Comparison of ENCODE assay signal across 21 cellular contexts in genomic region chr6:7270320-7271204, GRCh38. TPM values are rescaled to one million over a fixed set of nuclear protein-coding genes. Genes with fewer than 3 reads are reported as not detected.
DNase-seq lines count a peak whose midpoint lies in the region; ATAC-seq, FAIRE-seq and TF ChIP-seq lines count a peak whose summit lies in the region.
"Had no signal": no experiment of that assay in that cellular context is flagged by ENCODE, and none has a peak within 500 bp of the region (broad histone marks: within the 10 kb centered on the region; RNA-seq: fewer than 3 reads in every experiment).

No MANE protein-coding gene starts in this region.

- no peak overlapping the region for H3K27ac ChIP-seq in mesenchymal stem cell (ENCODE audit: low read length, poor library complexity, severe bottlenecking)
- H3K27ac ChIP-seq: foreskin keratinocyte, uterus, WERI-Rb-1 had no signal

- peak overlapping the region in 1 of 2 experiments; percentile 83 for H3K23ac ChIP-seq in mesenchymal stem cell (ENCODE audit: low read length in 2 of 2)

- H3K9me3 ChIP-seq in mesenchymal stem cell (ENCODE audit: control insufficient read depth, low read length), result no peaks in the 10 kb centered on the region
- H3K9me3 ChIP-seq: uterus had no signal

- peaks cover 21% of the 10 kb centered on the region for H3K4me1 ChIP-seq in mesenchymal stem cell (ENCODE audit: control insufficient read depth, insufficient read depth, low read depth, low read length)
- H3K4me1 ChIP-seq: uterus had no signal

- no peak for ATAC-seq in activated T-helper 17 cell treated with anti-CD3 and anti-CD28 coated beads, Interleukin-2, amount 50 U/mL, for 72 hours (replicated peaks)
- no peak for ATAC-seq in stimulated activated naive B cell treated with anti-CD40 and anti-IgM and Interleukin-4, amounts not matched to agents 10 μg/mL and 1 μg/mL and 100 μg/mL, for 72 hours (replicated peaks)
- ATAC-seq: foreskin keratinocyte, GM12878, T-cell had no signal

- no peak for TF ChIP-seq CTCF in progenitor cell of endocrine pancreas (IDR thresholded peaks at IDR 0.05; ENCODE audit: unreplicated experiment)

- no peaks in the 10 kb centered on the region for H3K79me1 ChIP-seq in mesenchymal stem cell (replicated peaks; ENCODE audit: low read length, poor library complexity, severe bottlenecking)

- H3K36me3 ChIP-seq in mesenchymal stem cell (ENCODE audit: control insufficient read depth in 1 of 2, insufficient read depth in 2 of 2, low read depth in 1 of 2, low read length in 2 of 2), result no peaks in the 10 kb centered on the region
- H3K36me3 ChIP-seq: uterus had no signal

- H2AFZ ChIP-seq in mesenchymal stem cell (ENCODE audit: low read depth, low read length), result no peak overlapping the region

- H3K18ac ChIP-seq in mesenchymal stem cell (ENCODE audit: low read depth in 1 of 2, low read length in 2 of 2), result peak overlapping the region in 1 of 2 experiments; percentile 57

- no peaks in the 10 kb centered on the region for H3K9me3 Mint-ChIP-seq in activated T-helper 17 cell treated with anti-CD3 and anti-CD28 coated beads, Interleukin-2, amount 50 U/mL, for 72 hours
- H3K9me3 Mint-ChIP-seq in stimulated activated naive B cell treated with anti-CD40 and anti-IgM and Interleukin-4, amounts not matched to agents 10 μg/mL and 1 μg/mL and 100 μg/mL, for 72 hours, result peaks cover 0 to 2% of the 10 kb centered on the region in 2 donors
- no peaks in the 10 kb centered on the region for H3K9me3 Mint-ChIP-seq in progenitor cell of endocrine pancreas (ENCODE audit: low read depth)

- no peaks in the 10 kb centered on the region for H3K27me3 ChIP-seq in mesenchymal stem cell (ENCODE audit: control insufficient read depth in 1 of 2, insufficient read depth in 1 of 2, low read length in 2 of 2)
- H3K27me3 ChIP-seq: foreskin keratinocyte, uterus had no signal

- peaks cover 3% of the 10 kb centered on the region for H3K27me3 Mint-ChIP-seq in activated T-helper 17 cell treated with anti-CD3 and anti-CD28 coated beads, Interleukin-2, amount 50 U/mL, for 72 hours
- no peaks in the 10 kb centered on the region for H3K27me3 Mint-ChIP-seq in stimulated activated naive B cell treated with anti-CD40 and anti-IgM and Interleukin-4, amounts not matched to agents 10 μg/mL and 1 μg/mL and 100 μg/mL, for 72 hours
- no peaks in the 10 kb centered on the region for H3K27me3 Mint-ChIP-seq in progenitor cell of endocrine pancreas
- H3K27me3 Mint-ChIP-seq: activated CD4-positive, alpha-beta memory T cell treated with anti-CD3 and anti-CD28 coated beads for 36 hours had no signal

- H2BK15ac ChIP-seq in mesenchymal stem cell (ENCODE audit: low read depth, poor library complexity, severe bottlenecking), result no peak overlapping the region

- no peak overlapping the region for H3K4ac ChIP-seq in mesenchymal stem cell (ENCODE audit: low read depth in 1 of 2, low read length in 2 of 2)

- WGBS in mesenchymal stem cell, result 85% methylated on average over 16 of the region's 16 CpGs

- peaks cover 5% of the 10 kb centered on the region for H3K4me1 Mint-ChIP-seq in activated T-helper 17 cell treated with anti-CD3 and anti-CD28 coated beads, Interleukin-2, amount 50 U/mL, for 72 hours
- H3K4me1 Mint-ChIP-seq in stimulated activated naive B cell treated with anti-CD40 and anti-IgM and Interleukin-4, amounts not matched to agents 10 μg/mL and 1 μg/mL and 100 μg/mL, for 72 hours, result peaks cover under 1 to 1% of the 10 kb centered on the region in 2 donors
- peaks cover 3% of the 10 kb centered on the region for H3K4me1 Mint-ChIP-seq in progenitor cell of endocrine pancreas (ENCODE audit: low read depth)

- DNase-seq in activated T-cell treated with anti-CD3 and anti-CD28 coated beads, Interleukin-2, amount 50 U/mL, for 48 hours, result peak; percentile 4 to 6
- DNase-seq in activated T-cell treated with anti-CD3 and anti-CD28 coated beads for 4 hours, result no peak
- no peak for DNase-seq in mesenchymal stem cell
- DNase-seq in stimulated activated naive B cell treated with anti-CD40 and anti-IgM and Interleukin-4, amounts not matched to agents 10 μg/mL and 1 μg/mL and 100 μg/mL, for 72 hours, result no peak
- DNase-seq in progenitor cell of endocrine pancreas (ENCODE audit: low spot score, unreplicated experiment), result no peak
- no peak for DNase-seq in urothelium cell line (ENCODE audit: low spot score)
- no peak for DNase-seq in activated effector memory CD4-positive, alpha-beta T cell treated with anti-CD3 and anti-CD28 coated beads, Interleukin-2, amount 50 U/mL, for 16 hours
- DNase-seq: activated CD4-positive, alpha-beta memory T cell treated with anti-CD3 and anti-CD28 coated beads for 36 hours; C1 segment of cervical spinal cord; foreskin keratinocyte; GF-D8; NCI-H1436 treated with DMSO at 0.1 percent for 48 hours; NCI-H2171; NCI-H526 treated with DMSO at 0.1 percent for 48 hours; occipital lobe; SHP77; T-cell; uterus; WERI-Rb-1 had no signal

- no peak overlapping the region for H2AK5ac ChIP-seq in mesenchymal stem cell (ENCODE audit: low read length, severe bottlenecking)

- no peak overlapping the region for H3K4me3 Mint-ChIP-seq in activated T-helper 17 cell treated with anti-CD3 and anti-CD28 coated beads, Interleukin-2, amount 50 U/mL, for 72 hours
- H3K4me3 Mint-ChIP-seq in stimulated activated naive B cell treated with anti-CD40 and anti-IgM and Interleukin-4, amounts not matched to agents 10 μg/mL and 1 μg/mL and 100 μg/mL, for 72 hours, result no peak overlapping the region
- no peak overlapping the region for H3K4me3 Mint-ChIP-seq in progenitor cell of endocrine pancreas (ENCODE audit: low read depth)
- H3K4me3 Mint-ChIP-seq: activated CD4-positive, alpha-beta memory T cell treated with anti-CD3 and anti-CD28 coated beads for 36 hours; T-cell had no signal

- H4K8ac ChIP-seq in mesenchymal stem cell (ENCODE audit: low read length), result no peak overlapping the region

- peak overlapping the region in 1 of 2 experiments; percentile 63 for H3K14ac ChIP-seq in mesenchymal stem cell (ENCODE audit: low read length in 2 of 2)

- no peaks in the 10 kb centered on the region for H3K36me3 Mint-ChIP-seq in activated T-helper 17 cell treated with anti-CD3 and anti-CD28 coated beads, Interleukin-2, amount 50 U/mL, for 72 hours (ENCODE audit: low read depth)
- H3K36me3 Mint-ChIP-seq in stimulated activated naive B cell treated with anti-CD40 and anti-IgM and Interleukin-4, amounts not matched to agents 10 μg/mL and 1 μg/mL and 100 μg/mL, for 72 hours, result peaks cover 3 to 12% of the 10 kb centered on the region in 2 donors
- H3K36me3 Mint-ChIP-seq in progenitor cell of endocrine pancreas (ENCODE audit: insufficient read depth), result no peaks in the 10 kb centered on the region
- H3K36me3 Mint-ChIP-seq: activated CD4-positive, alpha-beta memory T cell treated with anti-CD3 and anti-CD28 coated beads for 36 hours; T-cell had no signal

- no peak overlapping the region for H2BK5ac ChIP-seq in mesenchymal stem cell (ENCODE audit: low read depth, low read length, poor library complexity, severe bottlenecking)

- no peak overlapping the region for H3K4me3 ChIP-seq in mesenchymal stem cell (ENCODE audit: insufficient read depth in 1 of 2, low read depth in 1 of 2, low read length in 2 of 2)
- H3K4me3 ChIP-seq: GM12878, uterus had no signal

- no peak overlapping the region for H2BK12ac ChIP-seq in mesenchymal stem cell (ENCODE audit: low read length in 2 of 2)

- no peak overlapping the region for H4K91ac ChIP-seq in mesenchymal stem cell (ENCODE audit: low read length)

- no peak overlapping the region for H2BK120ac ChIP-seq in mesenchymal stem cell (ENCODE audit: low read depth, low read length)

- peak overlapping the region; percentile 22 for H3K27ac Mint-ChIP-seq in activated T-helper 17 cell treated with anti-CD3 and anti-CD28 coated beads, Interleukin-2, amount 50 U/mL, for 72 hours
- H3K27ac Mint-ChIP-seq in stimulated activated naive B cell treated with anti-CD40 and anti-IgM and Interleukin-4, amounts not matched to agents 10 μg/mL and 1 μg/mL and 100 μg/mL, for 72 hours, result peak overlapping the region; percentile 65
- no peak overlapping the region for H3K27ac Mint-ChIP-seq in progenitor cell of endocrine pancreas
- H3K27ac Mint-ChIP-seq: activated CD4-positive, alpha-beta memory T cell treated with anti-CD3 and anti-CD28 coated beads for 36 hours; T-cell had no signal

- H3K4me2 ChIP-seq in mesenchymal stem cell (ENCODE audit: low read length, poor library complexity, severe bottlenecking), result no peak overlapping the region

- no peak for FAIRE-seq in urothelium cell line (lab: Jason Lieb, UNC)
- FAIRE-seq: GM12878 had no signal

- peak overlapping the region; percentile 41 for H3K9ac ChIP-seq in mesenchymal stem cell (ENCODE audit: low read length)

RNA-seq across cellular contexts. Expression of gene SSR1, which starts 42.4 kb away (rescaled TPM):
- total RNA-seq in activated T-helper 17 cell treated with anti-CD3 and anti-CD28 coated beads, Interleukin-2, amount 50 U/mL, for 72 hours, result 100 to 1,000 TPM; 101 to 157 TPM
- 178 TPM for polyA plus RNA-seq in mesenchymal stem cell (2013, experiment 1 of 2)
- polyA plus RNA-seq in mesenchymal stem cell (2013, experiment 2 of 2), result 181 TPM
- 112 and 113 TPM in 2 replicates for total RNA-seq in progenitor cell of endocrine pancreas

Comparison
In these comparisons a context has a peak if more than half of its experiments do, and no peak if none do; other contexts are left out.
1. DNase-seq: peak in activated T-cell treated with anti-CD3 and anti-CD28 coated beads, Interleukin-2, amount 50 U/mL, for 48 hours (2 of 2); none in activated T-cell treated with anti-CD3 and anti-CD28 coated beads for 4 hours (single experiment), mesenchymal stem cell (single experiment), stimulated activated naive B cell treated with anti-CD40 and anti-IgM and Interleukin-4, amounts not matched to agents 10 μg/mL and 1 μg/mL and 100 μg/mL, for 72 hours (single experiment), progenitor cell of endocrine pancreas (single experiment), urothelium cell line (single experiment) and activated effector memory CD4-positive, alpha-beta T cell treated with anti-CD3 and anti-CD28 coated beads, Interleukin-2, amount 50 U/mL, for 16 hours (single experiment).